ENCODE assay signal across 1 cellular context in the genomic region with DNA sequence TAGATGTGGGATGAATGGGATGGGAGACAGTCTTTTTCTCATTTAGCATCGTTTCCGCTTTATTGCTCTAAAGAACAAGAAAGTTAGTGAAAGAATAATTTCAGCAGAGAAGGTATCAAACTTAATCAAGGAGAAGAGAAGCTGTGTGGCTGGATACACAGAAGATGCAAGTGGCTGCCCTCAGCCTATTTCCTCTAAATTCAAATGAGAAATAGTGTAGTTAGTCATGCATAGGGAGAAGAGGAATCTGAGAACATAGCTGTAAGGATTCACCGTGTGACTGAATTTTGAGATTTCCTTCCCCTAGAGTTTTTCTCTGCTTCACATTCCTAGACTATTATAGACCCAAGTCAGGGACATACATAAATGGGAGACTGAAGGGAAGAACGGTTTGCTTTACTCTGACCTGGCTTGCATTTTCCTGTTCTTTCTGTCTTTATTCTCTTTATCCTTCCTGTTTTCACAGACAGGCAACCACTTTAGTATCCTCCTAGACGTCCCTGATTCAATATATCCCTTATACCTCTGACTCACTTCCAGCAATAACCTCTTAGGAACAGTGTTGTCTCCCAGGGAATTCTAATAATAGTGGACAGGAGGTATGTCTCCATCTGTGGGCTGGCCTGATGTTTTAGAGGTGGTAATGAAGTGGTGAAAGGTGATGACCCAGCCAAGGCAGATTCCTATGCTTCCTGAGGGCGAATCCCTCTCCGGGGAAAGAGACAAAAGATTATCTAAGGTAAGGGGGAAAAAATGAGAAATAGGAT.
TF ChIP-seq lines count a peak whose summit lies in the region.

No MANE protein-coding gene starts in this region.

TF ChIP-seq in IMR-90, 13 proteins besides CTCF, POLR2A, EP300 and RAD21:
- TF ChIP-seq BHLHE40 (IDR thresholded peaks at IDR 0.05; ENCODE audit: low read depth, low read length) (no peak), NFE2L2 (IDR thresholded peaks at IDR 0.05; ENCODE audit: low read depth, low read length) (no peak), RFX5 (IDR thresholded peaks at IDR 0.05; ENCODE audit: low read depth, low read length) (no peak), MXI1 (IDR thresholded peaks at IDR 0.05; ENCODE audit: borderline replicate concordance, low read depth, low read length) (no peak), MAZ (IDR thresholded peaks at IDR 0.05; ENCODE audit: borderline replicate concordance, low read depth, low read length) (no peak), MAFK (IDR thresholded peaks at IDR 0.05; ENCODE audit: low read depth, low read length) (no peak), FOS (IDR thresholded peaks at IDR 0.05; ENCODE audit: low read depth, low read length) (no peak), CHD1 (IDR thresholded peaks at IDR 0.05; ENCODE audit: low read depth, low read length) (no peak), SMC3 (IDR thresholded peaks at IDR 0.05; ENCODE audit: low read depth, low read length) (no peak), RCOR1 (IDR thresholded peaks at IDR 0.05; ENCODE audit: insufficient replicate concordance, low read length) (no peak), CEBPB (IDR thresholded peaks at IDR 0.05; ENCODE audit: low read depth, low read length) (no peak)
- TF ChIP-seq, protein P1, sequence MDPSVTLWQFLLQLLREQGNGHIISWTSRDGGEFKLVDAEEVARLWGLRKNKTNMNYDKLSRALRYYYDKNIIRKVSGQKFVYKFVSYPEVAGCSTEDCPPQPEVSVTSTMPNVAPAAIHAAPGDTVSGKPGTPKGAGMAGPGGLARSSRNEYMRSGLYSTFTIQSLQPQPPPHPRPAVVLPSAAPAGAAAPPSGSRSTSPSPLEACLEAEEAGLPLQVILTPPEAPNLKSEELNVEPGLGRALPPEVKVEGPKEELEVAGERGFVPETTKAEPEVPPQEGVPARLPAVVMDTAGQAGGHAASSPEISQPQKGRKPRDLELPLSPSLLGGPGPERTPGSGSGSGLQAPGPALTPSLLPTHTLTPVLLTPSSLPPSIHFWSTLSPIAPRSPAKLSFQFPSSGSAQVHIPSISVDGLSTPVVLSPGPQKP (IDR thresholded peaks at IDR 0.05; ENCODE audit: borderline replicate concordance, low read depth, low read length) = no peak
- TF ChIP-seq, protein P2, sequence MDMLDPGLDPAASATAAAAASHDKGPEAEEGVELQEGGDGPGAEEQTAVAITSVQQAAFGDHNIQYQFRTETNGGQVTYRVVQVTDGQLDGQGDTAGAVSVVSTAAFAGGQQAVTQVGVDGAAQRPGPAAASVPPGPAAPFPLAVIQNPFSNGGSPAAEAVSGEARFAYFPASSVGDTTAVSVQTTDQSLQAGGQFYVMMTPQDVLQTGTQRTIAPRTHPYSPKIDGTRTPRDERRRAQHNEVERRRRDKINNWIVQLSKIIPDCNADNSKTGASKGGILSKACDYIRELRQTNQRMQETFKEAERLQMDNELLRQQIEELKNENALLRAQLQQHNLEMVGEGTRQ (IDR thresholded peaks at IDR 0.05; ENCODE audit: low read depth, low read length) = no peak
